In the genomic region with DNA sequence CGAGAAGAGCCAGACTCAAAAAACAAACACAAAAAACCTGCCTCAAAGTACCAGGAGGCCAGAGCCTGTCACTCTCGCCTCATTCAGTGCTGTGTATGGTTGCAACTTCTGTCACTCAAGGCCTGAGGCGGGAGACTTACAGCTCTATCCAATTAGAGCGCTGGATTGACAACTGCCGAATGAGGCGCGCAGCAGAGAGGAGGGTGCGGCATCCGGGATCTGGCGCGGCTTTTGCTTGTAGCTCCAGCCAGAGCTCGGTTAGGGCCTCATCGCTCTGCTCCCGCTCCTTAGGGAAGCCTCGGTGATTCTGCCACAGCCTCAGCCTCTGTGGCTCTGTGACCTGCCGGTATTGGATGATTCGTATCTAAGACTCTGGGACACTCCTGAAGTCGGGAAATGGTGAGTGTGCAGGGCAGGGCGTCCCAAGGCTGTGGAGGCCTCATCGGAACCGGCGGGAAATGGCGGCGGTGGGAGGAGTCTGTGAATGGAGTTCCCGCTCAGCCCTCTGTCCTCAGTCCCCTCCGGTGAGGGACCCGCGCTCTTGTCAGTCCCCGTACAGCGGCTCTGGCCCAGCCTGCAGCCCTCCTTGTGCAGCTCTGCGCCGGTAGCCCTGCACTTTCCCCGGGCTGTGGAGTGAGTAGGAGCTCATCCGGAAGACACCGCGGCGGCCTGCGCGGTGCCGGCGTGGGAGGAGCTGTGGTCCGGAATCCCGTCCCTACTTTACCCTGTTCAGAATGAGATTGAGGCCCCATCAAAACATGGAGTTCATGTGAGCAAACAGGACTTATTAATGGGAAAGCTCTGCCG, we compare ENCODE assay signal across 8 cellular contexts. TPM values are rescaled to one million over a fixed set of nuclear protein-coding genes. Genes with fewer than 3 reads are reported as not detected.
DNase-seq lines count a peak whose midpoint lies in the region; ATAC-seq and TF ChIP-seq lines count a peak whose summit lies in the region.

A gene (plus strand): TSS at position 227 of the 807 bp plus-strand sequence. CDS start 170 bp downstream, at position 397.

- H3K4me1 ChIP-seq in BE2C, result no peaks in the 10 kb centered on the region

- peak; percentile 97 for ATAC-seq in HG03460 (IDR thresholded peaks at IDR 0.05; ENCODE audit: unreplicated experiment)

- DNase-seq in BE2C (peak; percentile 92), GM19238 (ENCODE audit: insufficient read length, low spot score) (peak; percentile 46), NCI-H774 (lab: John Stamatoyannopoulos, UW) (peak; percentile 97), medulla oblongata (ENCODE audit: extremely low spot score) (peak; percentile 98)
- peak; percentile 97 for DNase-seq in activated CD8-positive, alpha-beta memory T cell treated with anti-CD3 and anti-CD28 coated beads for 24 hours
- DNase-seq in effector CD8-positive, alpha-beta T cell (lab: John Stamatoyannopoulos, UW), result peak; percentile 86
- peak; percentile 69 to 89 (median 86) for DNase-seq in stimulated activated CD4-positive, alpha-beta T cell treated with anti-CD3 and anti-CD28 coated beads, TNF-alpha, amount 100 ng/mL, for 48 hours (ENCODE audit: low read depth in 3 of 3)

- H3K9me3 ChIP-seq in BE2C, result peaks cover 8% of the 10 kb centered on the region

- peaks cover 14% of the 10 kb centered on the region for H3K36me3 ChIP-seq in BE2C

- TF ChIP-seq CTCF in BE2C (IDR thresholded peaks at IDR 0.05; ENCODE audit: low read depth, low read length), result no peak

- peak within 1 kb of the TSS; percentile 93 for H3K4me3 ChIP-seq in BE2C (ENCODE audit: low read depth, low read length)

- no peaks in the 10 kb centered on the region for H3K27me3 ChIP-seq in BE2C

RNA-seq across cellular contexts. Expression of the gene that starts here (rescaled TPM):
- polyA plus RNA-seq in BE2C (2012; ENCODE audit: insufficient read depth, insufficient read length, low read depth), result 1.9 TPM

Comparison
In these comparisons a context has a peak if more than half of its experiments do, and no peak if none do; other contexts are left out.
1. Peak in every context shown above with its lines: DNase-seq, ATAC-seq and H3K4me3 ChIP-seq.
2. DNase-seq: peak in every context shown above with its lines; median percentile 98 in medulla oblongata; 97 in NCI-H774; 97 in activated CD8-positive, alpha-beta memory T cell treated with anti-CD3 and anti-CD28 coated beads for 24 hours; 92 in BE2C; 86 in effector CD8-positive, alpha-beta T cell; 86 in stimulated activated CD4-positive, alpha-beta T cell treated with anti-CD3 and anti-CD28 coated beads, TNF-alpha, amount 100 ng/mL, for 48 hours; 46 in GM19238.